In genomic region chr6:30972816-30973215, GRCh38 we compare ENCODE assay signal across 1 cellular context.
TF ChIP-seq lines count a peak whose summit lies in the region.

No MANE protein-coding gene starts in this region.

TF ChIP-seq in IMR-90, 13 proteins besides CTCF, POLR2A, EP300 and RAD21:
- TF ChIP-seq USF2 (IDR thresholded peaks at IDR 0.05; ENCODE audit: low read depth, low read length) (no peak), RFX5 (IDR thresholded peaks at IDR 0.05; ENCODE audit: low read depth, low read length) (no peak), MAZ (IDR thresholded peaks at IDR 0.05; ENCODE audit: borderline replicate concordance, low read depth, low read length) (no peak), CHD1 (IDR thresholded peaks at IDR 0.05; ENCODE audit: low read depth, low read length) (no peak), MAFK (IDR thresholded peaks at IDR 0.05; ENCODE audit: low read depth, low read length) (no peak), CEBPB (IDR thresholded peaks at IDR 0.05; ENCODE audit: low read depth, low read length) (no peak)
